8 cellular contexts compared by ENCODE assay signal in the genomic region with DNA sequence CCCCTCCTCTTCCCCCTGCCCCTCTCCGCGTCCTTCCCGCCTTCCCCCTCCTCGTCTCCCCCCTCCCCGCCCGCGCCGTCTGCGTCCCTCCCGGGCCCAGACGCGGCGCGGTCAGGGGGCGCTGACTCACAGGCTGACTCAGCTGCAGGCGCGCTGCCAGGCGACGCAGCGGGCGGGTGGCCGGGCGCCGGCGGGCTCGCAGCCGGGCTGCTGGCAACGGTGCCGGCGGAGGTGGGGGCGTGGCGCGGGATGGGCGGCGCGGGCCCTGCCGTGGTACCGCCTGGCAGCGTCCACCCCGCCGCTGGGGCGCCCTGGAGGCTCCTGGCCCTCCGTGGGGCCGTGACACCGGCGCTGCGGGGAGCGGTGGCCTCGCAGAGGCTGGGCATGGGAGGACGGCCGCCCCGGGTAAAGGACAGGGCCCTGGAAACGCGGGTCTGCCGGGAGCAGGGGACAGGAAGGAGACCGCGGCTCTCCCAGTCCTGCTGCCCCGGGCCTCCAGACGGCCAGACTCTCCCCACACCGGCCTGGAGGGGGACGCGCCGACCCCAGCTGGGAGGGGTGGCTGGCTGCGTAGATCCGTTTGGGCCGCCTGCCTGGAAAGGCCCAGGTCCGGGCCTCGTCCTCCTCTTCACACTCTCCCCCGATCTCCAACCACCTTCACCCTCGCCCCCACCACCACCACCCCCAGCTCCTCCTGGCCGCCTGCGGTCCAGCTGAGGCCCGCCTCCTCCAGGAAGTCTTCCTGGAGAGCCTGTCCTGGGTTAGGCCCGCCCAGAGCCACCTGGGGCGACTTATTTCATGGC. TPM values are rescaled to one million over a fixed set of nuclear protein-coding genes. Genes with fewer than 3 reads are reported as not detected.
DNase-seq lines count a peak whose midpoint lies in the region; ATAC-seq and TF ChIP-seq lines count a peak whose summit lies in the region.

No MANE protein-coding gene starts in this region.

- H3K4me1 Mint-ChIP-seq in nephron progenitor cell, result peaks cover 23% of the 10 kb centered on the region

- CTCF ChIA-PET in RWPE1 (lab: Yijun Ruan, JAX), result interaction anchor here (0.8 kb wide), 1 partner anchor 211 kb away, joined by 3 read pairs; no protein-coding TSS in a partner anchor

- H3K4me3 ChIP-seq in Jurkat, Clone E6-1 (ENCODE audit: low read length), result peak overlapping the region; percentile 43
- peak overlapping the region; percentile 57 for H3K4me3 ChIP-seq in fibroblast of the aortic adventitia (ENCODE audit: low read depth, low read length)

- TF ChIP-seq CTCF in RWPE1 (conservative IDR thresholded peaks at IDR 0.05; ENCODE audit: low read depth) (no peak), fibroblast of the aortic adventitia (IDR thresholded peaks at IDR 0.05; ENCODE audit: insufficient read depth, low read length) (no peak), nephron progenitor cell (IDR thresholded peaks at IDR 0.05) (no peak)

- H3K27me3 Mint-ChIP-seq in nephron progenitor cell (ENCODE audit: low read depth, poor library complexity), result no peaks in the 10 kb centered on the region

- peak overlapping the region; percentile 79 for H3K4me3 Mint-ChIP-seq in nephron progenitor cell

- DNase-seq in COLO668 (lab: John Stamatoyannopoulos, UW; ENCODE audit: unreplicated experiment) (peak; percentile 96), RWPE1 (ENCODE audit: low spot score) (peak; percentile 88), fibroblast of the aortic adventitia (ENCODE audit: low read depth) (peak; percentile 83), nephron progenitor cell (peak; percentile 88)
- peak; percentile 62 for DNase-seq in Jurkat, Clone E6-1 (ENCODE audit: low read depth, low spot score)
- DNase-seq in activated effector memory CD4-positive, alpha-beta T cell treated with anti-CD3 and anti-CD28 coated beads, Interleukin-2, amount 50 U/mL, for 16 hours, result peak; percentile 97
- peak; percentile 87 for DNase-seq in stimulated activated naive CD4-positive, alpha-beta T cell treated with Interleukin-2 at 50 U/mL for 16 hours (lab: John Stamatoyannopoulos, UW)

- no peak overlapping the region for H3K27ac Mint-ChIP-seq in nephron progenitor cell

- peak overlapping the region; percentile 90 for H3K27ac ChIP-seq in RWPE1

- H3K9me3 Mint-ChIP-seq in nephron progenitor cell, result peaks cover 8% of the 10 kb centered on the region

- POLR2A ChIA-PET in RWPE1 (lab: Yijun Ruan, JAX; ENCODE audit: low non-redundant PET), result no interaction called here

- ATAC-seq in GM21515 (IDR thresholded peaks at IDR 0.05; ENCODE audit: unreplicated experiment), result peak; percentile 68

- H3K36me3 Mint-ChIP-seq in nephron progenitor cell (ENCODE audit: low read depth), result peaks cover 4% of the 10 kb centered on the region

RNA-seq across cellular contexts. Expression of gene PROC, which starts 10.0 kb away (rescaled TPM):
- 0.92 TPM for polyA plus RNA-seq in Jurkat, Clone E6-1 (2012; ENCODE audit: insufficient read depth, insufficient read length)
- not detected in 2 replicates for total RNA-seq in fibroblast of the aortic adventitia (ENCODE audit: low replicate concordance)

RNA-seq across cellular contexts. Expression of gene MAP3K2, which starts 20.4 kb away (rescaled TPM):
- polyA plus RNA-seq in Jurkat, Clone E6-1 (2012; ENCODE audit: insufficient read depth, insufficient read length), result 4.1 TPM
- total RNA-seq in fibroblast of the aortic adventitia (ENCODE audit: low replicate concordance), result 22.0 and 41.6 TPM in 2 replicates

Comparison
In these comparisons a context has a peak if more than half of its experiments do, and no peak if none do; other contexts are left out.
1. Peak in every context shown above with its lines: DNase-seq, ATAC-seq, H3K4me3 ChIP-seq and H3K27ac ChIP-seq.